ENCODE assay signal across 17 cellular contexts in the genomic region with DNA sequence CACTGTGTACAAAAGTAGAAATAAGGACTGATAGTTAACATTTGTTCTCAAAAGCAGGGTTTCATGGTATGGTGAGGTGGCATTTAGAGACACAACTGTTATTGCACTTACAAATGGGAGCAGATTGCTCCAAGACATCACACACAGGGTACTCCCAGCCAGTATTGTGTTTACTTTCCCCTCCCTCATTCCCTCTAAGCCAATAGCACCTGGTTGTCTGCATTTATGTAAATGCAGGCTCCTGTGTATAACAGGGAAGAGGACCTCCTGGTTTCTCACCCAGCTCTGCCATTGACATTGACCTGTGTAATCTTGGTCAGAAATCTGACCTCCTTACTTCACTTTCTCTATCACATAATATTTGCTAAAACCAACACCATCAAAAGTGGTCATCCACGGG.
"Had no signal": no experiment of that assay in that cellular context is flagged by ENCODE, and none has a peak within 500 bp of the region (broad histone marks: within the 10 kb centered on the region; RNA-seq: fewer than 3 reads in every experiment).

No MANE protein-coding gene starts in this region.

- H3K4me3 ChIP-seq: cardiac muscle cell, gastroesophageal sphincter, heart right ventricle, pancreas, sigmoid colon, spleen, testis, upper lobe of right lung had no signal

- H3K27ac Mint-ChIP-seq: activated CD4-positive, alpha-beta memory T cell treated with anti-CD3 and anti-CD28 coated beads for 36 hours; activated T-cell treated with anti-CD3 and anti-CD28 coated beads, Interleukin-2, amount 50 U/mL, for 24 hours; naive thymus-derived CD4-positive, alpha-beta T cell; stimulated activated naive CD8-positive, alpha-beta T cell treated with anti-CD3 and anti-CD28 coated beads, Interleukin-15, amount 100 ng/mL, for 72 hours had no signal

- H3K36me3 ChIP-seq: cardiac muscle cell, heart right ventricle, spleen, upper lobe of right lung had no signal

- H3K27me3 ChIP-seq: cardiac muscle cell, gastroesophageal sphincter, heart right ventricle, pancreas, sigmoid colon, spleen, testis, upper lobe of right lung had no signal

- ATAC-seq: gastroesophageal sphincter; heart right ventricle; left lobe of liver; naive thymus-derived CD4-positive, alpha-beta T cell; pancreas; stimulated activated naive CD8-positive, alpha-beta T cell treated with anti-CD3 and anti-CD28 coated beads, Interleukin-15, amount 100 ng/mL, for 72 hours; upper lobe of right lung had no signal

- H3K27ac ChIP-seq: cardiac muscle cell, pancreas, spleen, testis, upper lobe of right lung had no signal

- H3K4me1 ChIP-seq: testis, upper lobe of right lung had no signal

- H3K4me3 Mint-ChIP-seq: activated CD4-positive, alpha-beta memory T cell treated with anti-CD3 and anti-CD28 coated beads for 36 hours; activated T-cell treated with anti-CD3 and anti-CD28 coated beads, Interleukin-2, amount 50 U/mL, for 24 hours; naive thymus-derived CD4-positive, alpha-beta T cell; stimulated activated naive CD8-positive, alpha-beta T cell treated with anti-CD3 and anti-CD28 coated beads, Interleukin-15, amount 100 ng/mL, for 72 hours had no signal

- DNase-seq: activated CD4-positive, alpha-beta memory T cell treated with anti-CD3 and anti-CD28 coated beads for 36 hours; activated naive CD4-positive, alpha-beta T cell treated with anti-CD3 and anti-CD28 coated beads, Interleukin-2, amount 50 U/mL, for 16 hours; activated T-cell treated with anti-CD3 and anti-CD28 coated beads, Interleukin-2, amount 50 U/mL, for 24 hours; erythroblast; heart right ventricle; mammary epithelial cell; naive thymus-derived CD4-positive, alpha-beta T cell; pancreas; sigmoid colon; spleen; stimulated activated naive CD8-positive, alpha-beta T cell treated with anti-CD3 and anti-CD28 coated beads, Interleukin-15, amount 100 ng/mL, for 72 hours; T1000; testis; upper lobe of right lung had no signal

- H3K4me1 Mint-ChIP-seq: naive thymus-derived CD4-positive, alpha-beta T cell; stimulated activated naive CD8-positive, alpha-beta T cell treated with anti-CD3 and anti-CD28 coated beads, Interleukin-15, amount 100 ng/mL, for 72 hours had no signal

- H3K36me3 Mint-ChIP-seq: activated CD4-positive, alpha-beta memory T cell treated with anti-CD3 and anti-CD28 coated beads for 36 hours; naive thymus-derived CD4-positive, alpha-beta T cell had no signal

- H3K27me3 Mint-ChIP-seq: activated CD4-positive, alpha-beta memory T cell treated with anti-CD3 and anti-CD28 coated beads for 36 hours; activated T-cell treated with anti-CD3 and anti-CD28 coated beads, Interleukin-2, amount 50 U/mL, for 24 hours had no signal

- H3K9me3 Mint-ChIP-seq: activated CD4-positive, alpha-beta memory T cell treated with anti-CD3 and anti-CD28 coated beads for 36 hours; activated T-cell treated with anti-CD3 and anti-CD28 coated beads, Interleukin-2, amount 50 U/mL, for 24 hours; stimulated activated naive CD8-positive, alpha-beta T cell treated with anti-CD3 and anti-CD28 coated beads, Interleukin-15, amount 100 ng/mL, for 72 hours had no signal

- H3K9me3 ChIP-seq: gastroesophageal sphincter, heart right ventricle, pancreas, sigmoid colon, spleen, testis, upper lobe of right lung had no signal
